ENCODE assay signal across 1 cellular context in genomic region chr19:7595466-7596133, GRCh38.
TF ChIP-seq lines count a peak whose summit lies in the region.

A gene with protein sequence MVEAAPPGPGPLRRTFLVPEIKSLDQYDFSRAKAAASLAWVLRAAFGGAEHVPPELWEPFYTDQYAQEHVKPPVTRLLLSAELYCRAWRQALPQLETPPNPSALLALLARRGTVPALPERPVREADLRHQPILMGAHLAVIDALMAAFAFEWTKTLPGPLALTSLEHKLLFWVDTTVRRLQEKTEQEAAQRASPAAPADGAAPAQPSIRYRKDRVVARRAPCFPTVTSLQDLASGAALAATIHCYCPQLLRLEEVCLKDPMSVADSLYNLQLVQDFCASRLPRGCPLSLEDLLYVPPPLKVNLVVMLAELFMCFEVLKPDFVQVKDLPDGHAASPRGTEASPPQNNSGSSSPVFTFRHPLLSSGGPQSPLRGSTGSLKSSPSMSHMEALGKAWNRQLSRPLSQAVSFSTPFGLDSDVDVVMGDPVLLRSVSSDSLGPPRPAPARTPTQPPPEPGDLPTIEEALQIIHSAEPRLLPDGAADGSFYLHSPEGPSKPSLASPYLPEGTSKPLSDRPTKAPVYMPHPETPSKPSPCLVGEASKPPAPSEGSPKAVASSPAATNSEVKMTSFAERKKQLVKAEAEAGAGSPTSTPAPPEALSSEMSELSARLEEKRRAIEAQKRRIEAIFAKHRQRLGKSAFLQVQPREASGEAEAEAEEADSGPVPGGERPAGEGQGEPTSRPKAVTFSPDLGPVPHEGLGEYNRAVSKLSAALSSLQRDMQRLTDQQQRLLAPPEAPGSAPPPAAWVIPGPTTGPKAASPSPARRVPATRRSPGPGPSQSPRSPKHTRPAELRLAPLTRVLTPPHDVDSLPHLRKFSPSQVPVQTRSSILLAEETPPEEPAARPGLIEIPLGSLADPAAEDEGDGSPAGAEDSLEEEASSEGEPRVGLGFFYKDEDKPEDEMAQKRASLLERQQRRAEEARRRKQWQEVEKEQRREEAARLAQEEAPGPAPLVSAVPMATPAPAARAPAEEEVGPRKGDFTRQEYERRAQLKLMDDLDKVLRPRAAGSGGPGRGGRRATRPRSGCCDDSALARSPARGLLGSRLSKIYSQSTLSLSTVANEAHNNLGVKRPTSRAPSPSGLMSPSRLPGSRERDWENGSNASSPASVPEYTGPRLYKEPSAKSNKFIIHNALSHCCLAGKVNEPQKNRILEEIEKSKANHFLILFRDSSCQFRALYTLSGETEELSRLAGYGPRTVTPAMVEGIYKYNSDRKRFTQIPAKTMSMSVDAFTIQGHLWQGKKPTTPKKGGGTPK (plus strand): TSS chr19:7595863. CDS start chr19:7596003, 140 bp downstream.

TF ChIP-seq in SK-N-SH treated with all-trans-retinoic acid at 6 μM for 48 hours, 23 proteins besides CTCF, POLR2A, EP300 and RAD21 (continued from another document):
- TF ChIP-seq, protein P1, sequence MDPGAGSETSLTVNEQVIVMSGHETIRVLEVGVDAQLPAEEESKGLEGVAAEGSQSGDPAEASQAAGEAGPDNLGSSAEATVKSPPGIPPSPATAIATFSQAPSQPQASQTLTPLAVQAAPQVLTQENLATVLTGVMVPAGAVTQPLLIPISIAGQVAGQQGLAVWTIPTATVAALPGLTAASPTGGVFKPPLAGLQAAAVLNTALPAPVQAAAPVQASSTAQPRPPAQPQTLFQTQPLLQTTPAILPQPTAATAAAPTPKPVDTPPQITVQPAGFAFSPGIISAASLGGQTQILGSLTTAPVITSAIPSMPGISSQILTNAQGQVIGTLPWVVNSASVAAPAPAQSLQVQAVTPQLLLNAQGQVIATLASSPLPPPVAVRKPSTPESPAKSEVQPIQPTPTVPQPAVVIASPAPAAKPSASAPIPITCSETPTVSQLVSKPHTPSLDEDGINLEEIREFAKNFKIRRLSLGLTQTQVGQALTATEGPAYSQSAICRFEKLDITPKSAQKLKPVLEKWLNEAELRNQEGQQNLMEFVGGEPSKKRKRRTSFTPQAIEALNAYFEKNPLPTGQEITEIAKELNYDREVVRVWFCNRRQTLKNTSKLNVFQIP (CRISPR knock-in tag; IDR thresholded peaks at IDR 0.05; ENCODE audit: borderline replicate concordance, low read depth), result no peak
